In the genomic region with DNA sequence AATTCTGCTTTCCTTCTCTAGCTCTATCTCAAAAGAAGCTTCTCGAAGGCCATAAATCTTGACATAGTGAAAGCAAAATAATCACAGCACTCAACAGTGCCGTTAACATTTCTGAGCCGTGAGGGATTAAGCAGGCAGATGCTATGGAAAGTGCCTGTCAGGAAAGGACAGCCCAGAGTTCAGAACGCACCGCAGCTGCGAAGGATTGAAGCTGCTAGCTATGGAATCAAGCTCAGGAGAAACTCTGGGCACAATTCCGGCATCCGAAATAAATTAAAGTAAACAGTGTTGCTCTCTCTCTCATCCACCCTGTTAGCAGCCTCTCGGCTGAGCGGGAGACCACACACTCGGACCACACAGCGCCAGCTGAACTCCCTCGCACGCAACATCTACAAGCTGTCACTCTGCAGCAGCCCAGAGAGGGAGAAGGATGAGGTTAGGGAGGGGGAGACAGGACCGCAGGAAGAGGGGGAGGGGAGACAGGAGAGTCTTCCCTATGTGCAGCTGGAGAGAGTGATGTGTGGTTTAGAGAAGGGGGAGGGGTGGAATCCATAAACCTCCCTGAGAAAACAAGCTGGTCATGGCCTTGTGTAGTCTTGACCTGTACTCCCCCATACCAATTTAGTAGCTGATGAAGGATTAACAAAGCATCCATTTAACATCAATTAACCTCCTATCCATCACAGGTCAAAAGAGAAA, we compare ENCODE assay signal across 8 cellular contexts. TPM values are rescaled to one million over a fixed set of nuclear protein-coding genes. Genes with fewer than 3 reads are reported as not detected.
DNase-seq lines count a peak whose midpoint lies in the region; ATAC-seq and TF ChIP-seq lines count a peak whose summit lies in the region.

No MANE protein-coding gene starts in this region.

- peaks cover 5% of the 10 kb centered on the region for H3K27me3 Mint-ChIP-seq in GM23338 (ENCODE audit: insufficient read depth, low read depth, poor library complexity)
- no peaks in the 10 kb centered on the region for H3K27me3 Mint-ChIP-seq in progenitor cell of endocrine pancreas

- no peaks in the 10 kb centered on the region for H3K9me3 Mint-ChIP-seq in GM23338
- H3K9me3 Mint-ChIP-seq in progenitor cell of endocrine pancreas (ENCODE audit: low read depth), result no peaks in the 10 kb centered on the region

- peak; percentile 87 for ATAC-seq in GM23338
- ATAC-seq in HG03196 (IDR thresholded peaks at IDR 0.05; ENCODE audit: unreplicated experiment), result no peak

- H3K9me2 ChIP-seq in GM23338 (ENCODE audit: insufficient read depth), result no peaks in the 10 kb centered on the region

- DNase-seq in AG09309 (ENCODE audit: low read depth) (no peak), GM23338 (ENCODE audit: low spot score) (peak; percentile 95), OCI-M1 (lab: John Stamatoyannopoulos, UW) (peak; percentile 90), fibroblast of peridontal ligament (ENCODE audit: extremely low read depth) (peak; percentile 87), progenitor cell of endocrine pancreas (ENCODE audit: low spot score, unreplicated experiment) (no peak), CD1c-positive myeloid dendritic cell (ENCODE audit: extremely low spot score) (no peak), C1 segment of cervical spinal cord (lab: John Stamatoyannopoulos, UW) (no peak)

- H3K27ac Mint-ChIP-seq in GM23338 (peak overlapping the region; percentile 72), progenitor cell of endocrine pancreas (peak overlapping the region; percentile 38)

- H3K4me1 Mint-ChIP-seq in GM23338, result peaks cover 56% of the 10 kb centered on the region
- H3K4me1 Mint-ChIP-seq in progenitor cell of endocrine pancreas (ENCODE audit: low read depth), result peaks cover 11% of the 10 kb centered on the region

- H3K36me3 Mint-ChIP-seq in GM23338 (ENCODE audit: low read depth) (peaks cover 2% of the 10 kb centered on the region; the same call in 1 of the 3 replicates), progenitor cell of endocrine pancreas (ENCODE audit: insufficient read depth) (no peaks in the 10 kb centered on the region)

- H3K4me3 Mint-ChIP-seq in GM23338, result peak overlapping the region; percentile 69
- peak overlapping the region; percentile 1 for H3K4me3 Mint-ChIP-seq in progenitor cell of endocrine pancreas (ENCODE audit: low read depth)

- peak overlapping the region; percentile 75 for H3K4me2 ChIP-seq in GM23338

- H3K4me3 ChIP-seq in AG09309 (ENCODE audit: control insufficient read depth, low read depth, low read length) (peak overlapping the region; percentile 38), GM23338 (peak overlapping the region; percentile 46)

- no peak for TF ChIP-seq CTCF in AG09309 (IDR thresholded peaks at IDR 0.05; ENCODE audit: control insufficient read depth, insufficient read depth, low read depth, low read length, missing control alignments)
- TF ChIP-seq CTCF in GM23338 (conservative IDR thresholded peaks at IDR 0.05; ENCODE audit: low read depth in 2 of 2), result no peak
- no peak for TF ChIP-seq CTCF in progenitor cell of endocrine pancreas (IDR thresholded peaks at IDR 0.05; ENCODE audit: unreplicated experiment)

- H2AFZ ChIP-seq in GM23338, result no peak overlapping the region

- peaks cover 4% of the 10 kb centered on the region; the same call in 1 of the 2 replicates for H3F3A ChIP-seq in GM23338 (replicated peaks; ENCODE audit: low read depth)

- H3K27ac ChIP-seq in GM23338 (ENCODE audit: low read depth), result peak overlapping the region; percentile 96

- peaks cover 93% of the 10 kb centered on the region for H3K79me2 ChIP-seq in GM23338 (replicated peaks; ENCODE audit: insufficient read depth)

- H3K4me1 ChIP-seq in GM23338 (ENCODE audit: insufficient read depth), result peaks cover 92% of the 10 kb centered on the region

- H3K36me3 ChIP-seq in GM23338 (ENCODE audit: insufficient read depth), result no peaks in the 10 kb centered on the region

- no peaks in the 10 kb centered on the region; the same call in 1 of the 2 replicates for H4K20me1 ChIP-seq in GM23338 (replicated peaks; ENCODE audit: insufficient read depth)

- H3K27me3 ChIP-seq in GM23338 (ENCODE audit: insufficient read depth), result no peaks in the 10 kb centered on the region

TF ChIP-seq in GM23338, 12 proteins besides CTCF, POLR2A, EP300 and RAD21:
- TF ChIP-seq, protein P1, sequence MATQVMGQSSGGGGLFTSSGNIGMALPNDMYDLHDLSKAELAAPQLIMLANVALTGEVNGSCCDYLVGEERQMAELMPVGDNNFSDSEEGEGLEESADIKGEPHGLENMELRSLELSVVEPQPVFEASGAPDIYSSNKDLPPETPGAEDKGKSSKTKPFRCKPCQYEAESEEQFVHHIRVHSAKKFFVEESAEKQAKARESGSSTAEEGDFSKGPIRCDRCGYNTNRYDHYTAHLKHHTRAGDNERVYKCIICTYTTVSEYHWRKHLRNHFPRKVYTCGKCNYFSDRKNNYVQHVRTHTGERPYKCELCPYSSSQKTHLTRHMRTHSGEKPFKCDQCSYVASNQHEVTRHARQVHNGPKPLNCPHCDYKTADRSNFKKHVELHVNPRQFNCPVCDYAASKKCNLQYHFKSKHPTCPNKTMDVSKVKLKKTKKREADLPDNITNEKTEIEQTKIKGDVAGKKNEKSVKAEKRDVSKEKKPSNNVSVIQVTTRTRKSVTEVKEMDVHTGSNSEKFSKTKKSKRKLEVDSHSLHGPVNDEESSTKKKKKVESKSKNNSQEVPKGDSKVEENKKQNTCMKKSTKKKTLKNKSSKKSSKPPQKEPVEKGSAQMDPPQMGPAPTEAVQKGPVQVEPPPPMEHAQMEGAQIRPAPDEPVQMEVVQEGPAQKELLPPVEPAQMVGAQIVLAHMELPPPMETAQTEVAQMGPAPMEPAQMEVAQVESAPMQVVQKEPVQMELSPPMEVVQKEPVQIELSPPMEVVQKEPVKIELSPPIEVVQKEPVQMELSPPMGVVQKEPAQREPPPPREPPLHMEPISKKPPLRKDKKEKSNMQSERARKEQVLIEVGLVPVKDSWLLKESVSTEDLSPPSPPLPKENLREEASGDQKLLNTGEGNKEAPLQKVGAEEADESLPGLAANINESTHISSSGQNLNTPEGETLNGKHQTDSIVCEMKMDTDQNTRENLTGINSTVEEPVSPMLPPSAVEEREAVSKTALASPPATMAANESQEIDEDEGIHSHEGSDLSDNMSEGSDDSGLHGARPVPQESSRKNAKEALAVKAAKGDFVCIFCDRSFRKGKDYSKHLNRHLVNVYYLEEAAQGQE (IDR thresholded peaks at IDR 0.05; ENCODE audit: unreplicated experiment), result peak; percentile 33
- TF ChIP-seq, protein P2, sequence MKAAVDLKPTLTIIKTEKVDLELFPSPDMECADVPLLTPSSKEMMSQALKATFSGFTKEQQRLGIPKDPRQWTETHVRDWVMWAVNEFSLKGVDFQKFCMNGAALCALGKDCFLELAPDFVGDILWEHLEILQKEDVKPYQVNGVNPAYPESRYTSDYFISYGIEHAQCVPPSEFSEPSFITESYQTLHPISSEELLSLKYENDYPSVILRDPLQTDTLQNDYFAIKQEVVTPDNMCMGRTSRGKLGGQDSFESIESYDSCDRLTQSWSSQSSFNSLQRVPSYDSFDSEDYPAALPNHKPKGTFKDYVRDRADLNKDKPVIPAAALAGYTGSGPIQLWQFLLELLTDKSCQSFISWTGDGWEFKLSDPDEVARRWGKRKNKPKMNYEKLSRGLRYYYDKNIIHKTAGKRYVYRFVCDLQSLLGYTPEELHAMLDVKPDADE (IDR thresholded peaks at IDR 0.05), result peak; percentile 77
- TF ChIP-seq STAT1 (IDR thresholded peaks at IDR 0.05; ENCODE audit: unreplicated experiment), result no peak
- TF ChIP-seq ZNF331 (CRISPR knock-in tag; IDR thresholded peaks at IDR 0.05; ENCODE audit: low read depth), result no peak
- TF ChIP-seq POLR2AphosphoS5 (IDR thresholded peaks at IDR 0.05; ENCODE audit: low read depth), result peak; percentile 75
- TF ChIP-seq NANOG (IDR thresholded peaks at IDR 0.05; ENCODE audit: borderline replicate concordance), result peak; percentile 20; the same call in 1 of the 2 replicates
- TF ChIP-seq EZH2phosphoT487 (IDR thresholded peaks at IDR 0.05; ENCODE audit: unreplicated experiment), result no peak
- peak; percentile 59; the same call in 1 of the 2 replicates for TF ChIP-seq CREB1 (CRISPR knock-in tag; IDR thresholded peaks at IDR 0.05; ENCODE audit: low read depth)
TF ChIP-seq in GM23338: peak in this region for 5.

RNA-seq across cellular contexts. Expression of a gene that starts 9.0 kb away (rescaled TPM):
- 90.1 and 93.6 TPM in 2 replicates for total RNA-seq in GM23338 (2014; rRNA removed; shearing (Covaris generic))
- 28.7 and 29.8 TPM in 2 replicates for polyA plus RNA-seq in GM23338 (2016; fragmentation: Nextera tagmentation; extraction: Ambion mirVana)
- 24.4 and 24.8 TPM in 2 replicates for total RNA-seq in progenitor cell of endocrine pancreas

RNA-seq across cellular contexts. Expression of a gene that starts 27.0 kb away (rescaled TPM):
- 3.9 and 7.0 TPM in 2 replicates for total RNA-seq in GM23338 (2014; rRNA removed; shearing (Covaris generic))
- 0.94 and 1.3 TPM in 2 replicates for polyA plus RNA-seq in GM23338 (2016; fragmentation: Nextera tagmentation; extraction: Ambion mirVana)
- total RNA-seq in progenitor cell of endocrine pancreas, result 0.67 and 1.3 TPM in 2 replicates

Comparison
In these comparisons a context has a peak if more than half of its experiments do, and no peak if none do; other contexts are left out.
1. DNase-seq: peak in GM23338 (single experiment), OCI-M1 (single experiment) and fibroblast of peridontal ligament (single experiment); none in AG09309 (single experiment), progenitor cell of endocrine pancreas (single experiment), CD1c-positive myeloid dendritic cell (single experiment) and C1 segment of cervical spinal cord (0 of 14).